In genomic region chr4:1667273-1667672, GRCh38 we compare ENCODE assay signal across 25 cellular contexts.
"Had no signal": no experiment of that assay in that cellular context is flagged by ENCODE, and none has a peak within 500 bp of the region (broad histone marks: within the 10 kb centered on the region; RNA-seq: fewer than 3 reads in every experiment).

No MANE protein-coding gene starts in this region.

- H3K27ac ChIP-seq: coronary artery, esophagus muscularis mucosa, neural progenitor cell, prostate gland, sigmoid colon, testis, tibial artery had no signal

- H3K27ac Mint-ChIP-seq: immature natural killer cell; memory B cell; nephron; neural progenitor cell; stimulated activated memory B cell treated with anti-CD40 and anti-IgM and Interleukin-4, amounts not matched to agents 10 μg/mL and 1 μg/mL and 100 μg/mL, for 72 hours; type B pancreatic cell had no signal

- H3K36me3 ChIP-seq: esophagus muscularis mucosa, neural progenitor cell, prostate gland, sigmoid colon, tibial artery had no signal

- DNase-seq: dermis blood vessel endothelial cell; effector memory CD4-positive, alpha-beta T cell; foreskin melanocyte; hypothalamus; immature natural killer cell; kidney glomerular epithelial cell; left colon; naive B cell; nucleus accumbens; right cardiac atrium; sigmoid colon; stimulated activated CD4-positive, alpha-beta T cell treated with anti-CD3 and anti-CD28 coated beads, Interleukin-2, amount 100 ng/mL, for 24 hours; stimulated activated CD4-positive, alpha-beta T cell treated with anti-CD3 and anti-CD28 coated beads, Interleukin-4, amount 100 ng/mL, for 24 hours; stimulated activated naive CD8-positive, alpha-beta T cell treated with anti-CD3 and anti-CD28 coated beads, Interleukin-15, Interleukin-2, amounts not matched to agents 100 U/mL and 50 U/mL, for 24 hours; testis; tibial artery had no signal

- ATAC-seq: left colon; stimulated activated memory B cell treated with anti-CD40 and anti-IgM and Interleukin-4, amounts not matched to agents 10 μg/mL and 1 μg/mL and 100 μg/mL, for 72 hours; stimulated activated naive CD8-positive, alpha-beta T cell treated with anti-CD3 and anti-CD28 coated beads, Interleukin-15, Interleukin-2, amounts not matched to agents 100 U/mL and 50 U/mL, for 24 hours had no signal

- H3K4me1 ChIP-seq: prostate gland had no signal

- H3K9me3 Mint-ChIP-seq: immature natural killer cell; memory B cell; naive B cell; nephron; neural progenitor cell; stimulated activated memory B cell treated with anti-CD40 and anti-IgM and Interleukin-4, amounts not matched to agents 10 μg/mL and 1 μg/mL and 100 μg/mL, for 72 hours; type B pancreatic cell had no signal

- H3K27me3 ChIP-seq: esophagus muscularis mucosa, neural progenitor cell, sigmoid colon, testis, tibial artery had no signal

- H3K4me3 Mint-ChIP-seq: immature natural killer cell; memory B cell; naive B cell; nephron; neural progenitor cell; stimulated activated memory B cell treated with anti-CD40 and anti-IgM and Interleukin-4, amounts not matched to agents 10 μg/mL and 1 μg/mL and 100 μg/mL, for 72 hours; type B pancreatic cell had no signal

- H3K36me3 Mint-ChIP-seq: immature natural killer cell; naive B cell; neural progenitor cell; stimulated activated memory B cell treated with anti-CD40 and anti-IgM and Interleukin-4, amounts not matched to agents 10 μg/mL and 1 μg/mL and 100 μg/mL, for 72 hours; type B pancreatic cell had no signal

- H3K4me2 ChIP-seq: neural progenitor cell had no signal

- H3K4me1 Mint-ChIP-seq: immature natural killer cell; memory B cell; naive B cell; nephron; stimulated activated memory B cell treated with anti-CD40 and anti-IgM and Interleukin-4, amounts not matched to agents 10 μg/mL and 1 μg/mL and 100 μg/mL, for 72 hours had no signal

- H3K4me3 ChIP-seq: coronary artery, esophagus muscularis mucosa, lung, neural progenitor cell, prostate gland, sigmoid colon, testis, tibial artery had no signal

- H3K9me3 ChIP-seq: esophagus muscularis mucosa, prostate gland, sigmoid colon, testis, tibial artery had no signal

- H3K9ac ChIP-seq: neural progenitor cell had no signal
